33 cellular contexts compared by ENCODE assay signal in the genomic region with DNA sequence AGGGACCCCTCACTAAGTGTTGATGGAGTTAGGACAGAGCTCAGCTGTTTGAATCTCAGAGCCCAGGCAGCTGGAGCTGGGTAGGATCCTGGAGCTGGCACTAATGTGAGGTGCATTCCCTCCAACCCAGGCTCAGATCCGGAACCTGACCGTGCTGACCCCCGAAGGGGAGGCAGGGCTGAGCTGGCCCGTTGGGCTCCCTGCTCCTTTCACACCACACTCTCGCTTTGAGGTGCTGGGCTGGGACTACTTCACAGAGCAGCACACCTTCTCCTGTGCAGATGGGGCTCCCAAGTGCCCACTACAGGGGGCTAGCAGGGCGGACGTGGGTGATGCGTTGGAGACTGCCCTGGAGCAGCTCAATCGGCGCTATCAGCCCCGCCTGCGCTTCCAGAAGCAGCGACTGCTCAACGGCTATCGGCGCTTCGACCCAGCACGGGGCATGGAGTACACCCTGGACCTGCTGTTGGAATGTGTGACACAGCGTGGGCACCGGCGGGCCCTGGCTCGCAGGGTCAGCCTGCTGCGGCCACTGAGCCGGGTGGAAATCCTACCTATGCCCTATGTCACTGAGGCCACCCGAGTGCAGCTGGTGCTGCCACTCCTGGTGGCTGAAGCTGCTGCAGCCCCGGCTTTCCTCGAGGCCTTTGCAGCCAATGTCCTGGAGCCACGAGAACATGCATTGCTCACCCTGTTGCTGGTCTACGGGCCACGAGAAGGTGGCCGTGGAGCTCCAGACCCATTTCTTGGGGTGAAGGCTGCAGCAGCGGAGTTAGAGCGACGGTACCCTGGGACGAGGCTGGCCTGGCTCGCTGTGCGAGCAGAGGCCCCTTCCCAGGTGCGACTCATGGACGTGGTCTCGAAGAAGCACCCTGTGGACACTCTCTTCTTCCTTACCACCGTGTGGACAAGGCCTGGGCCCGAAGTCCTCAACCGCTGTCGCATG. TPM values are rescaled to one million over a fixed set of nuclear protein-coding genes. Genes with fewer than 3 reads are reported as not detected.
DNase-seq lines count a peak whose midpoint lies in the region; ATAC-seq, FAIRE-seq and TF ChIP-seq lines count a peak whose summit lies in the region.
"Had no signal": no experiment of that assay in that cellular context is flagged by ENCODE, and none has a peak within 500 bp of the region (broad histone marks: within the 10 kb centered on the region; RNA-seq: fewer than 3 reads in every experiment).

No MANE protein-coding gene starts in this region.

- no peak for TF ChIP-seq EP300 in H1 (IDR thresholded peaks at IDR 0.05; ENCODE audit: borderline replicate concordance in 1 of 2, low read depth in 2 of 2, low read length in 2 of 2)
- no peak for TF ChIP-seq EP300 in sigmoid colon (IDR thresholded peaks at IDR 0.05)

- no peak overlapping the region for H2BK120ac ChIP-seq in H1 (replicated peaks; ENCODE audit: low read depth, low read length)

- POLR2A ChIA-PET in H1 (lab: Charles Lee; ENCODE audit: partially characterized antibody): interaction anchor here (0.9 kb wide), 2 partner anchors 10 to 35 kb away, joined by 3 read pairs; partner anchors contain the start of gene ABCF2

- H3K4me2 ChIP-seq in mammary epithelial cell (ENCODE audit: insufficient read depth, low read depth, low read length) (no peak overlapping the region), H1 (ENCODE audit: insufficient read depth in 1 of 2, low read depth in 2 of 2, low read length in 2 of 2) (no peak overlapping the region)
- H3K4me2 ChIP-seq: BLaER1 treated with 17β-estradiol and CSF1 and Interleukin-3, amounts not matched to agents 10 nM and 100 nM had no signal

- no peak overlapping the region for H4K91ac ChIP-seq in H1 (replicated peaks; ENCODE audit: insufficient read length, low read length)

- H3K27ac ChIP-seq in breast epithelium (peak overlapping the region; percentile 67 to 77), mammary epithelial cell (ENCODE audit: insufficient read depth, low read depth, low read length) (no peak overlapping the region), H1 (ENCODE audit: low read depth, low read length) (no peak overlapping the region), sigmoid colon (no peak overlapping the region)
- H3K27ac ChIP-seq: 22Rv1; BLaER1 treated with 17β-estradiol and CSF1 and Interleukin-3, amounts not matched to agents 10 nM and 100 nM had no signal

- H3K9ac ChIP-seq in mammary epithelial cell (ENCODE audit: insufficient read depth, low read length) (no peak overlapping the region), H1 (replicated peaks in 1 of 4; ENCODE audit: extremely low read depth in 1 of 4, low read depth in 3 of 4, low read length in 3 of 4) (no peak overlapping the region)
- H3K9ac ChIP-seq: BLaER1 treated with 17β-estradiol and CSF1 and Interleukin-3, amounts not matched to agents 10 nM and 100 nM had no signal

- H3K27me3 ChIP-seq in breast epithelium (no peaks in the 10 kb centered on the region), mammary epithelial cell (ENCODE audit: insufficient read depth, low read length) (no peaks in the 10 kb centered on the region), H1 (replicated peaks in 1 of 4; ENCODE audit: control insufficient read depth in 3 of 4, extremely low read depth in 1 of 4, insufficient read depth in 3 of 4, low read length in 3 of 4) (no peaks in the 10 kb centered on the region), sigmoid colon (no peaks in the 10 kb centered on the region)
- H3K27me3 ChIP-seq: BLaER1 treated with 17β-estradiol and CSF1 and Interleukin-3, amounts not matched to agents 10 nM and 100 nM had no signal

- H4K20me1 ChIP-seq in mammary epithelial cell (ENCODE audit: insufficient read depth, low read length) (no peaks in the 10 kb centered on the region), H1 (replicated peaks in 1 of 2; ENCODE audit: control insufficient read depth in 1 of 2, insufficient read depth in 2 of 2, low read length in 2 of 2) (peaks cover 0 to 17% of the 10 kb centered on the region in 2 experiments)

- no peak for TF ChIP-seq POLR2A in breast epithelium (IDR thresholded peaks at IDR 0.05)
- TF ChIP-seq POLR2A in H1 (IDR thresholded peaks at IDR 0.05; ENCODE audit: control extremely low read depth in 1 of 2, low read depth in 2 of 2, low read length in 2 of 2): no peak
- TF ChIP-seq POLR2A in sigmoid colon (IDR thresholded peaks at IDR 0.05): no peak

- dilution Hi-C loops in mammary epithelial cell (cut with HindIII; ENCODE audit: low sequenced_read_pairs): no loop called here

- no peak overlapping the region for H4K5ac ChIP-seq in H1 (ENCODE audit: insufficient read length, low read depth, low read length)

- in situ Hi-C loops in mammary epithelial cell (cut with MboI; ENCODE audit: low sequenced_read_pairs in 2 of 2): no loop called here

- TF ChIP-seq RAD21 in H1 (IDR thresholded peaks at IDR 0.05 in 1 of 2, conservative IDR thresholded peaks at IDR 0.05 in 1 of 2; ENCODE audit: low read depth in 2 of 2, low read length in 2 of 2): no peak

- H3K4ac ChIP-seq in H1 (replicated peaks; ENCODE audit: insufficient read length, low read depth, low read length): no peak overlapping the region

- H2BK20ac ChIP-seq in H1 (ENCODE audit: low read length): no peak overlapping the region

- no peak for FAIRE-seq in H1 (lab: Jason Lieb, UNC)
- FAIRE-seq: GM12891 had no signal

- 68% methylated on average over 34 of the region's 44 CpGs for WGBS in mammary epithelial cell (ENCODE audit: low coverage, missing lambda C conversion rate)
- 93% methylated on average over 40 of the region's 44 CpGs; no CpG with 5 or more reads in 1 of the 2 experiments for WGBS in H1 (ENCODE audit: extremely low coverage in 1 of 2, insufficient coverage in 1 of 2, insufficient read length in 1 of 2, insufficient replicate concordance in 2 of 2, low coverage in 1 of 2, low lambda C conversion rate in 2 of 2, missing lambda C conversion rate in 1 of 2), 2 experiments
- WGBS in sigmoid colon, 2 donors: 93 to 94% methylated on average over 44 of the region's 44 CpGs

- no peak overlapping the region for H3K14ac ChIP-seq in H1 (ENCODE audit: insufficient read length)

- H2BK5ac ChIP-seq in H1 (ENCODE audit: low read depth, low read length): no peak overlapping the region

- H3K36me3 ChIP-seq in breast epithelium (no peaks in the 10 kb centered on the region), mammary epithelial cell (ENCODE audit: insufficient read depth, low read length) (peaks cover 2% of the 10 kb centered on the region), H1 (ENCODE audit: control insufficient read depth in 2 of 4, insufficient read depth in 4 of 4, low read length in 3 of 4) (peaks cover 8 to 24% (median 11%) of the 10 kb centered on the region in 4 experiments; a peak in 7 of 8 replicates), sigmoid colon (peaks cover 0 to 77% (median 48%) of the 10 kb centered on the region in 4 donors)

- intact Hi-C loops in breast epithelium (cut with DNase I; ENCODE audit: low total_unique reads) (no loop called here), mammary epithelial cell (cut with micrococcal nuclease) (no loop called here), sigmoid colon (cut with DNase I) (no loop called here)

- no TSS peak for BruUV-seq in mammary epithelial cell (replicated peaks; lab: Mats Ljungman, UMichigan)

- ATAC-seq in HG02852 (IDR thresholded peaks at IDR 0.05; ENCODE audit: unreplicated experiment): no peak
- ATAC-seq: activated naive CD8-positive, alpha-beta T cell treated with anti-CD3 and anti-CD28 coated beads, Interleukin-2, amount 50 U/mL, for 24 hours; naive thymus-derived CD4-positive, alpha-beta T cell; stimulated activated naive CD8-positive, alpha-beta T cell treated with anti-CD3 and anti-CD28 coated beads, Interleukin-15, Interleukin-2, amounts not matched to agents 100 U/mL and 50 U/mL, for 24 hours had no signal

- H2BK12ac ChIP-seq in H1 (ENCODE audit: low read depth, low read length): no peak overlapping the region

- no peak overlapping the region for H2BK15ac ChIP-seq in H1 (ENCODE audit: low read length)

- H3K18ac ChIP-seq in H1 (ENCODE audit: extremely low read depth, low read length): no peak overlapping the region

- DNase-seq in breast epithelium (ENCODE audit: low spot score in 2 of 2) (no peak), mammary epithelial cell (no peak), H1 (ENCODE audit: low read depth in 1 of 2, low spot score in 2 of 2) (no peak), sigmoid colon (peak; percentile 64), SIG-M5 (lab: John Stamatoyannopoulos, UW) (no peak)
- DNase-seq: activated CD4-positive, alpha-beta memory T cell treated with anti-CD3 and anti-CD28 coated beads, Interleukin-2, amount 10 ng/mL, durations not matched to agents 7 days and 5 days; activated CD4-positive, alpha-beta T cell treated with anti-CD3 and anti-CD28 coated beads for 1 hour; activated CD8-positive, alpha-beta memory T cell treated with anti-CD3 and anti-CD28 coated beads, Interleukin-2, amount 50 U/mL, for 4 hours; activated naive CD4-positive, alpha-beta T cell; activated naive CD8-positive, alpha-beta T cell treated with anti-CD3 and anti-CD28 coated beads, Interleukin-2, amount 50 U/mL, for 24 hours; central memory CD4-positive, alpha-beta T cell; DMS153; glutamatergic neuron; H9; Kasumi-1; midbrain; naive thymus-derived CD4-positive, alpha-beta T cell; NCI-H1417 treated with DMSO at 0.1 percent for 48 hours; NCI-H2029 treated with DMSO at 0.1 percent for 48 hours; NCI-H524 treated with DMSO at 0.1 percent for 48 hours; stimulated activated CD4-positive, alpha-beta T cell treated with anti-CD3 and anti-CD28 coated beads, Interleukin-2, amount 100 ng/mL, for 24 hours; stimulated activated naive CD8-positive, alpha-beta T cell treated with anti-CD3 and anti-CD28 coated beads, Interleukin-15, Interleukin-2, amounts not matched to agents 100 U/mL and 50 U/mL, for 24 hours had no signal

- no peak overlapping the region for H3K56ac ChIP-seq in H1 (replicated peaks; ENCODE audit: insufficient read length, low read depth, low read length)

- no peaks in the 10 kb centered on the region for H3K9me3 ChIP-seq in breast epithelium
- H3K9me3 ChIP-seq in mammary epithelial cell (replicated peaks; ENCODE audit: insufficient read depth, low read length): no peaks in the 10 kb centered on the region
- no peaks in the 10 kb centered on the region for H3K9me3 ChIP-seq in H1 (ENCODE audit: insufficient read depth in 2 of 2, low read depth in 1 of 2, low read length in 1 of 2)
- H3K9me3 ChIP-seq in sigmoid colon: no peaks in the 10 kb centered on the region
- H3K9me3 ChIP-seq: BLaER1 treated with 17β-estradiol and CSF1 and Interleukin-3, amounts not matched to agents 10 nM and 100 nM had no signal

- H3K79me2 ChIP-seq in mammary epithelial cell (ENCODE audit: insufficient read depth, low read length) (peaks cover 55% of the 10 kb centered on the region), H1 (ENCODE audit: control insufficient read depth in 1 of 2, insufficient read depth in 2 of 2, low read length in 2 of 2) (peaks cover 4 to 23% of the 10 kb centered on the region in 2 experiments; a peak in 3 of 4 replicates)

- H3K4me1 ChIP-seq in breast epithelium (peaks cover 5 to 11% of the 10 kb centered on the region in 2 donors), mammary epithelial cell (ENCODE audit: insufficient read depth, low read length) (peaks cover 9% of the 10 kb centered on the region), H1 (replicated peaks in 1 of 4; ENCODE audit: control insufficient read depth in 3 of 4, insufficient read depth in 4 of 4, low read length in 3 of 4) (peaks cover 0 to 7% (median 4%) of the 10 kb centered on the region in 4 experiments; a peak in 4 of 7 replicates), sigmoid colon (peaks cover 0 to 18% (median 14%) of the 10 kb centered on the region in 4 donors)

- CTCF ChIA-PET in mammary epithelial cell (lab: Charles Lee; ENCODE audit: low non-redundant PET) (interaction anchor here (0.7 kb wide), 1 partner anchor 394 kb away, joined by 4 read pairs; no protein-coding TSS in a partner anchor), H1 (lab: Charles Lee; ENCODE audit: partially characterized antibody) (interaction anchor here (0.6 to 6.8 kb wide), 16 partner anchors 7 to 122 kb away, joined by 3 to 71 read pairs (median 4); partner anchors contain the start of gene ABCF2)

- H3K23ac ChIP-seq in H1 (ENCODE audit: insufficient read length): no peak overlapping the region

- peak overlapping the region; percentile 58; the same call in 1 of the 2 replicates for H4K8ac ChIP-seq in H1 (ENCODE audit: extremely low read depth, insufficient read depth, low read length)

- peaks cover 9% of the 10 kb centered on the region for H3K23me2 ChIP-seq in H1 (ENCODE audit: low read depth, low read length)

- H3K4me3 ChIP-seq in breast epithelium (no peak overlapping the region), mammary epithelial cell (replicated peaks in 1 of 3; ENCODE audit: insufficient read depth in 1 of 3, low read depth in 2 of 3, low read length in 3 of 3) (no peak overlapping the region), H1 (ENCODE audit: extremely low read depth in 1 of 4, insufficient read depth in 2 of 4, low read depth in 3 of 4, low read length in 4 of 4) (no peak overlapping the region), sigmoid colon (no peak overlapping the region)
- H3K4me3 ChIP-seq: BLaER1 treated with 17β-estradiol and CSF1 and Interleukin-3, amounts not matched to agents 10 nM and 100 nM had no signal

- H2AK5ac ChIP-seq in H1 (ENCODE audit: low read depth, low read length): no peak overlapping the region

- H2AFZ ChIP-seq in mammary epithelial cell (ENCODE audit: low read depth, low read length): no peak overlapping the region
- H2AFZ ChIP-seq in H1 (ENCODE audit: low read length): no peak overlapping the region

- H3K79me1 ChIP-seq in H1 (ENCODE audit: low read depth, low read length): peaks cover 17% of the 10 kb centered on the region

- TF ChIP-seq CTCF in breast epithelium (IDR thresholded peaks at IDR 0.05) (no peak), mammary epithelial cell (conservative IDR thresholded peaks at IDR 0.05 in 1 of 2, IDR thresholded peaks at IDR 0.05 in 1 of 2; ENCODE audit: extremely low read depth in 1 of 2, insufficient read depth in 1 of 2, low read depth in 1 of 2, low read length in 2 of 2) (no peak), H1 (IDR thresholded peaks at IDR 0.05; ENCODE audit: control extremely low read depth in 1 of 3, insufficient read depth in 1 of 3, low read depth in 1 of 3, low read length in 3 of 3) (peak in 1 of 3 experiments; percentile 8; a peak in 1 of 4 replicates), sigmoid colon (IDR thresholded peaks at IDR 0.05) (no peak)

RNA-seq across cellular contexts. Expression of gene CHPF2, which starts 5.2 kb away (rescaled TPM):
- total RNA-seq in breast epithelium: 10 to 100 TPM; 24.5 to 40.6 (median 38.3) TPM
- total RNA-seq in mammary epithelial cell: 10 to 100 TPM; 44.0 to 56.3 TPM
- 29.7 TPM for polyA plus RNA-seq in mammary epithelial cell
- polyA minus RNA-seq in mammary epithelial cell: 44.2 TPM
- total RNA-seq in H1 (2021; fragmentation: NEBNext Ultra II Directional; extraction: Animal tissue kit (Norgen Biotek cat#: 25700)): 20.6 and 20.8 TPM in 2 replicates
- polyA plus RNA-seq in H1 (2011; rRNA removed): 14.4 and 20.0 TPM in 2 replicates
- 14.8 TPM for polyA plus RNA-seq in H1 (2011; cell fraction: cytosol; rRNA removed)
- 58.8 TPM for polyA plus RNA-seq in H1 (2011; cell fraction: nucleus; rRNA removed)
- polyA plus RNA-seq in H1 (2012, experiment 1 of 2): 9.2 to 13.6 TPM (median 11.2 TPM) in 4 replicates
- polyA plus RNA-seq in H1 (2012, experiment 2 of 2): 11.2 TPM
- 18.0 TPM for polyA plus RNA-seq in H1 (2013, experiment 1 of 2)
- polyA plus RNA-seq in H1 (2013, experiment 2 of 2): 16.2 TPM
- 11.1 and 11.4 TPM in 2 replicates for polyA minus RNA-seq in H1 (2011; rRNA and poly(A)+ RNA removed)
- 12.2 TPM for polyA minus RNA-seq in H1 (2011; cell fraction: cytosol; rRNA and poly(A)+ RNA removed)
- 30.6 TPM for polyA minus RNA-seq in H1 (2011; cell fraction: nucleus; rRNA and poly(A)+ RNA removed)
- 10 to 100 TPM; 14.3 to 36.3 (median 18.9) TPM for total RNA-seq in sigmoid colon
- 10 to 100 TPM in 1 of 3 donors, 1 to 10 TPM in 2; 5.4 to 27.9 (median 5.5) TPM for polyA plus RNA-seq in sigmoid colon

RNA-seq across cellular contexts. Expression of gene ABCF2, which starts 10.5 kb away (rescaled TPM):
- total RNA-seq in breast epithelium (10 to 100 TPM; 35.6 to 58.7 (median 42.2) TPM), mammary epithelial cell (10 to 100 TPM; 62.5 to 77.0 TPM), sigmoid colon (10 to 100 TPM; 25.8 to 34.6 (median 30.2) TPM)
- polyA plus RNA-seq in mammary epithelial cell (61.2 TPM), H1 (2011; rRNA removed) (26.4 and 28.0 TPM in 2 replicates), sigmoid colon (10 to 100 TPM; 18.3 to 34.6 (median 19.8) TPM)
- 56.1 TPM for polyA minus RNA-seq in mammary epithelial cell
- 51.0 and 55.0 TPM in 2 replicates for total RNA-seq in H1 (2021; fragmentation: NEBNext Ultra II Directional; extraction: Animal tissue kit (Norgen Biotek cat#: 25700))
- 37.0 TPM for polyA plus RNA-seq in H1 (2011; cell fraction: cytosol; rRNA removed)
- 35.9 TPM for polyA plus RNA-seq in H1 (2011; cell fraction: nucleus; rRNA removed)
- 39.3 to 51.3 TPM (median 45.8 TPM) in 4 replicates for polyA plus RNA-seq in H1 (2012, experiment 1 of 2)
- polyA plus RNA-seq in H1 (2012, experiment 2 of 2): 32.1 TPM
- 25.2 TPM for polyA plus RNA-seq in H1 (2013, experiment 1 of 2)
- polyA plus RNA-seq in H1 (2013, experiment 2 of 2): 22.6 TPM
- 48.3 and 59.3 TPM in 2 replicates for polyA minus RNA-seq in H1 (2011; rRNA and poly(A)+ RNA removed)
- 20.2 TPM for polyA minus RNA-seq in H1 (2011; cell fraction: cytosol; rRNA and poly(A)+ RNA removed)
- 23.9 TPM for polyA minus RNA-seq in H1 (2011; cell fraction: nucleus; rRNA and poly(A)+ RNA removed)

RNA-seq across cellular contexts. Expression of gene SMARCD3, which starts 11.0 kb away (rescaled TPM):
- 10 to 100 TPM; 21.3 to 69.5 (median 43.5) TPM for total RNA-seq in breast epithelium
- 10 to 100 TPM in 1 of 2 donors, 1 to 10 TPM in 1; 8.4 to 22.0 TPM for total RNA-seq in mammary epithelial cell
- 3.9 TPM for polyA plus RNA-seq in mammary epithelial cell
- polyA minus RNA-seq in mammary epithelial cell: 0.36 TPM
- total RNA-seq in H1 (2021; fragmentation: NEBNext Ultra II Directional; extraction: Animal tissue kit (Norgen Biotek cat#: 25700)): 3.0 and 4.6 TPM in 2 replicates
- 5.6 and 6.2 TPM in 2 replicates for polyA plus RNA-seq in H1 (2011; rRNA removed)
- polyA plus RNA-seq in H1 (2011; cell fraction: cytosol; rRNA removed): 4.5 TPM
- polyA plus RNA-seq in H1 (2011; cell fraction: nucleus; rRNA removed): 15.3 TPM
- polyA plus RNA-seq in H1 (2012, experiment 1 of 2): 8.3 to 10.0 TPM (median 9.5 TPM) in 4 replicates
- polyA plus RNA-seq in H1 (2012, experiment 2 of 2): 7.5 TPM
- polyA plus RNA-seq in H1 (2013, experiment 1 of 2): 3.9 TPM
- polyA plus RNA-seq in H1 (2013, experiment 2 of 2): 4.3 TPM
- 1.6 and 2.0 TPM in 2 replicates for polyA minus RNA-seq in H1 (2011; rRNA and poly(A)+ RNA removed)
- polyA minus RNA-seq in H1 (2011; cell fraction: cytosol; rRNA and poly(A)+ RNA removed): 2.9 TPM
- polyA minus RNA-seq in H1 (2011; cell fraction: nucleus; rRNA and poly(A)+ RNA removed): 3.2 TPM
- total RNA-seq in sigmoid colon: 10 to 100 TPM; 38.8 to 63.1 (median 51.6) TPM
- 10 to 100 TPM in 1 of 3 donors, 1 to 10 TPM in 2; 4.2 to 15.6 (median 9.5) TPM for polyA plus RNA-seq in sigmoid colon

RNA-seq across cellular contexts. Expression of gene H2BK1, which starts 27.2 kb away (rescaled TPM):
- total RNA-seq in breast epithelium (not detected), mammary epithelial cell (not detected), sigmoid colon (not detected)
- polyA plus RNA-seq in mammary epithelial cell (not detected), H1 (2011; rRNA removed) (not detected in 2 replicates), sigmoid colon (not detected)
- not detected for polyA minus RNA-seq in mammary epithelial cell
- not detected in 2 replicates for total RNA-seq in H1 (2021; fragmentation: NEBNext Ultra II Directional; extraction: Animal tissue kit (Norgen Biotek cat#: 25700))
- polyA plus RNA-seq in H1 (2011; cell fraction: cytosol; rRNA removed): not detected
- not detected for polyA plus RNA-seq in H1 (2011; cell fraction: nucleus; rRNA removed)
- not detected in 4 replicates for polyA plus RNA-seq in H1 (2012, experiment 1 of 2)
- polyA plus RNA-seq in H1 (2012, experiment 2 of 2): not detected
- not detected for polyA plus RNA-seq in H1 (2013, experiment 1 of 2)
- polyA plus RNA-seq in H1 (2013, experiment 2 of 2): not detected
- not detected in 2 replicates for polyA minus RNA-seq in H1 (2011; rRNA and poly(A)+ RNA removed)
- polyA minus RNA-seq in H1 (2011; cell fraction: cytosol; rRNA and poly(A)+ RNA removed): not detected
- 2.0 TPM for polyA minus RNA-seq in H1 (2011; cell fraction: nucleus; rRNA and poly(A)+ RNA removed)
- total RNA-seq: activated CD4-positive, alpha-beta memory T cell treated with anti-CD3 and anti-CD28 coated beads, Interleukin-2, amount 10 ng/mL, durations not matched to agents 7 days and 5 days; H9; liver; osteocyte; renal cortical epithelial cell; temporal lobe; ureter had no signal
- polyA plus RNA-seq: esophagus; liver; naive thymus-derived CD4-positive, alpha-beta T cell had no signal

RNA-seq across cellular contexts. Expression of gene ASB10, which starts 50.5 kb away (rescaled TPM):
- not detected for total RNA-seq in breast epithelium
- total RNA-seq in mammary epithelial cell: not detected
- not detected for polyA plus RNA-seq in mammary epithelial cell
- not detected for polyA minus RNA-seq in mammary epithelial cell
- not detected in 2 replicates for total RNA-seq in H1 (2021; fragmentation: NEBNext Ultra II Directional; extraction: Animal tissue kit (Norgen Biotek cat#: 25700))
- not detected in 2 replicates for polyA plus RNA-seq in H1 (2011; rRNA removed)
- not detected for polyA plus RNA-seq in H1 (2011; cell fraction: cytosol; rRNA removed)
- polyA plus RNA-seq in H1 (2011; cell fraction: nucleus; rRNA removed): not detected
- polyA plus RNA-seq in H1 (2012, experiment 1 of 2): not detected in 4 replicates
- not detected for polyA plus RNA-seq in H1 (2012, experiment 2 of 2)
- not detected for polyA plus RNA-seq in H1 (2013, experiment 1 of 2)
- polyA plus RNA-seq in H1 (2013, experiment 2 of 2): not detected
- polyA minus RNA-seq in H1 (2011; rRNA and poly(A)+ RNA removed): not detected in 2 replicates
- not detected for polyA minus RNA-seq in H1 (2011; cell fraction: cytosol; rRNA and poly(A)+ RNA removed)
- polyA minus RNA-seq in H1 (2011; cell fraction: nucleus; rRNA and poly(A)+ RNA removed): not detected
- total RNA-seq in sigmoid colon: not detected
- not detected for polyA plus RNA-seq in sigmoid colon
- total RNA-seq: activated CD4-positive, alpha-beta memory T cell treated with anti-CD3 and anti-CD28 coated beads, Interleukin-2, amount 10 ng/mL, durations not matched to agents 7 days and 5 days; H9; liver; naive thymus-derived CD4-positive, alpha-beta T cell; osteocyte; renal cortical epithelial cell; T-helper 2 cell treated with Interferon-gamma antibody and Interleukin-4, amounts not matched to agents 100 ng/mL and 5 ng/mL, for 36 hours; temporal lobe; ureter had no signal
- polyA plus RNA-seq: liver; naive thymus-derived CD4-positive, alpha-beta T cell had no signal

Comparison
In these comparisons a context has a peak if more than half of its experiments do, and no peak if none do; other contexts are left out.
1. H3K27ac ChIP-seq: peak in breast epithelium (2 of 2); none in mammary epithelial cell (single experiment), H1 (single experiment) and sigmoid colon (0 of 4).